ENCODE assay signal across 16 cellular contexts in the genomic region with DNA sequence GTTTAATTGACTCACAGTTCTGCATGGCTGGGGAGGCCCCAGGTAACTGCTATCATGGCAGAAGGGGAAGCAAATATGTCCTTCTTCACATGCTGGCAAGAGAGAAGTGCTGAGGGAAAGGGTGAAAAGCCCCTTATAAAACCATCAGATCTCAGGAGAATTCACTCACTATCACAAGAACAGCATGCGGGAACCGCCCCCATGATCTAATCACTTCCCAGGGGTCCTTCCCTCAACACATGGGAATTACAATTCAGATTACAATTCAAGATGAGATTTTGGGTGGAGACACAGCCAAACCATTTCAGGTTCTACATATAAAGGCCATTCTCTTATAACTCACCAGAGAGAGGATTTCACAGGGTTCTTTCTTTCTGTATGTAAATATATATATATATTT.
"Had no signal": no experiment of that assay in that cellular context is flagged by ENCODE, and none has a peak within 500 bp of the region (broad histone marks: within the 10 kb centered on the region; RNA-seq: fewer than 3 reads in every experiment).

No MANE protein-coding gene starts in this region.

- H3K4me1 ChIP-seq: body of pancreas, colonic mucosa, lower lobe of right lung had no signal

- ATAC-seq: body of pancreas, left colon, lower lobe of right lung, T-cell, WTC11 had no signal

- H3K27me3 ChIP-seq: body of pancreas, colonic mucosa, tibial artery had no signal

- H3K27ac ChIP-seq: body of pancreas, colonic mucosa, lower lobe of right lung, tibial artery had no signal

- DNase-seq: activated CD4-positive, alpha-beta memory T cell treated with anti-CD3 and anti-CD28 coated beads for 36 hours; activated CD4-positive, alpha-beta T cell treated with anti-CD3 and anti-CD28 coated beads for 4 hours; activated naive CD4-positive, alpha-beta T cell; body of pancreas; central memory CD4-positive, alpha-beta T cell; colonic mucosa; erythroblast; left colon; lower lobe of right lung; stimulated activated CD4-positive, alpha-beta T cell treated with anti-CD3 and anti-CD28 coated beads, Interleukin-12 subunit alpha, Interleukin-12 subunit beta, amount 100 ng/mL, for 4 hours; stimulated activated CD4-positive, alpha-beta T cell treated with anti-CD3 and anti-CD28 coated beads, Interleukin-1b, Interleukin-23, amount 100 ng/mL, for 48 hours; stimulated activated CD8-positive, alpha-beta memory T cell treated with anti-CD3 and anti-CD28 coated beads, Interleukin-4, amount 100 ng/mL, for 48 hours; stimulated activated naive CD4-positive, alpha-beta T cell treated with Interleukin-2 at 50 U/mL for 16 hours; T-cell; tibial artery had no signal

- H3K4me3 ChIP-seq: body of pancreas, colonic mucosa, lower lobe of right lung, tibial artery had no signal

- H3K36me3 ChIP-seq: colonic mucosa, lower lobe of right lung, tibial artery had no signal

- H3K9me3 ChIP-seq: body of pancreas, colonic mucosa, lower lobe of right lung, tibial artery had no signal
